Comparison of ENCODE assay signal across 9 cellular contexts in the genomic region with DNA sequence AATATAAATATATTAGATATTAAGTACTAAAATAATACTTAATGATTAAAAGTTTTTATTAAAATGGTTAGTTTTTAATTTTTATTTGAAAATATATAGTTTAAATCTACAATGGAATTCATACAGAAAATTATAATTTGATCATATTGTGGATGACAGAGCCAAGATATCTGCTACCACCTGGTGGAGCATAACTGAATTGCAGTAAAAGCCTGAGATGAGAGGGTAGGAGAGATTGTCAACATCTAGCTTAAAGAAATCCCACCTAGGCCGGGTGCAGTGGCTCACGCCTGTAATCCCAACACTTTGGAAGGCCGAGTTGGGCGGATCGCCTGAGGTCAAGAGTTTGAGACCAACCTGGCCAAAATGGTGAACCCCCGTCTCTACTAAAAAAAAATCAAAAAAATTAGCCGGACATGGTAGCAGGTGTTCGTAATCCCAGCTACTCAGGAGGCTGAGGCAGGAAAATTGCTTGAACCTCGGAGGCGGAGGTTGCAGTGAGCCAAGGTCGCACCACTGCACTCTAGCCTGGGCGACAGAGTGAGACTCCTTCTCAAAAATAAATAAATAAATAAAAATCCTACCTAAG. TPM values are rescaled to one million over a fixed set of nuclear protein-coding genes. Genes with fewer than 3 reads are reported as not detected.
A peak's percentile ranks its signal among the peaks of the same experiment; 100 is the strongest.
DNase-seq lines count a peak whose midpoint lies in the region; ATAC-seq and TF ChIP-seq lines count a peak whose summit lies in the region.
"Had no signal": no experiment of that assay in that cellular context is flagged by ENCODE, and none has a peak within 500 bp of the region (broad histone marks: within the 10 kb centered on the region; RNA-seq: fewer than 3 reads in every experiment).

No MANE protein-coding gene starts in this region.

- CTCF ChIA-PET in T-cell (lab: Charles Lee), result interaction anchor here (0.6 to 2.5 kb wide), 5 partner anchors 14 to 220 kb away, joined by 3 to 45 read pairs (median 3); no protein-coding TSS in a partner anchor

- H3K4me1 Mint-ChIP-seq in CD14-positive monocyte (peaks cover 16% of the 10 kb centered on the region), T-cell (peaks cover 0 to 17% (median 12%) of the 10 kb centered on the region in 3 donors)

- POLR2A ChIA-PET in T-cell (lab: Charles Lee), result interaction anchor here (0.5 to 1.0 kb wide), 2 partner anchors 109 to 198 kb away, joined by 3 read pairs; no protein-coding TSS in a partner anchor

- H3K4me3 ChIP-seq in H7 (ENCODE audit: insufficient read depth, low read depth, low read length), result no peak overlapping the region
- H3K4me3 ChIP-seq in fibroblast of lung (replicated peaks in 1 of 4; ENCODE audit: control extremely low read depth in 1 of 4, insufficient read depth in 1 of 4, low read depth in 3 of 4, low read length in 4 of 4), result no peak overlapping the region
- no peak overlapping the region for H3K4me3 ChIP-seq in uterus

- TF ChIP-seq POLR2A in uterus (IDR thresholded peaks at IDR 0.05), result no peak

- H2AFZ ChIP-seq in fibroblast of lung (ENCODE audit: low read length), result no peak overlapping the region

- H3K27ac ChIP-seq in fibroblast of lung (ENCODE audit: insufficient read depth, low read length) (no peak overlapping the region), uterus (no peak overlapping the region)

- H3K9me3 Mint-ChIP-seq in CD14-positive monocyte (no peaks in the 10 kb centered on the region), T-cell (peaks cover 0 to 4% (median 0%) of the 10 kb centered on the region in 3 donors)
- H3K9me3 Mint-ChIP-seq: IgD-negative memory B cell had no signal

- no peak overlapping the region for H3K27ac Mint-ChIP-seq in CD14-positive monocyte
- H3K27ac Mint-ChIP-seq in T-cell, result no peak overlapping the region
- H3K27ac Mint-ChIP-seq: IgD-negative memory B cell had no signal

- H3K27me3 Mint-ChIP-seq in CD14-positive monocyte (ENCODE audit: low read depth in 3 of 3) (no peaks in the 10 kb centered on the region), T-cell (peaks cover 0 to 4% of the 10 kb centered on the region in 2 donors)
- H3K27me3 Mint-ChIP-seq: IgD-negative memory B cell had no signal

- no peaks in the 10 kb centered on the region for H4K20me1 ChIP-seq in fibroblast of lung (ENCODE audit: control insufficient read depth, extremely low read depth, insufficient read depth, low read length)

- H3K79me2 ChIP-seq in fibroblast of lung (ENCODE audit: control insufficient read depth, insufficient read depth, low read length), result no peaks in the 10 kb centered on the region

- DNase-seq in CD14-positive monocyte (ENCODE audit: low spot score) (no peak), H7 (peak; percentile 69), T-cell (peak in 23 of 34 experiments; percentile 7 to 46 (median 21)), fibroblast of lung (ENCODE audit: low read depth in 2 of 2) (peak in 1 of 2 donors; percentile 42), uterus (no peak)
- peak; percentile 54 for DNase-seq in stimulated activated CD8-positive, alpha-beta memory T cell treated with anti-CD3 and anti-CD28 coated beads, Interleukin-4, amount 100 ng/mL, for 48 hours

- no peak overlapping the region for H3K9ac ChIP-seq in fibroblast of lung (ENCODE audit: insufficient read depth, low read length)

- peak in 1 of 4 experiments; percentile 40 for ATAC-seq in T-cell (replicated peaks in 1 of 4)
- ATAC-seq in GM19324 (IDR thresholded peaks at IDR 0.05; ENCODE audit: low FRiP score, unreplicated experiment), result no peak
- ATAC-seq in GM18519 (IDR thresholded peaks at IDR 0.05; ENCODE audit: low FRiP score, unreplicated experiment), result no peak

- no peak overlapping the region for H3K4me2 ChIP-seq in fibroblast of lung (ENCODE audit: extremely low read depth, insufficient read depth, low read length)

- H3K27me3 ChIP-seq in H7 (ENCODE audit: control insufficient read depth, insufficient read depth, low read length) (no peaks in the 10 kb centered on the region), fibroblast of lung (ENCODE audit: control insufficient read depth, insufficient read depth, low read length) (no peaks in the 10 kb centered on the region), uterus (no peaks in the 10 kb centered on the region)

- peak; percentile 83 for TF ChIP-seq CTCF in CD14-positive monocyte (IDR thresholded peaks at IDR 0.05)
- TF ChIP-seq CTCF in fibroblast of lung (conservative IDR thresholded peaks at IDR 0.05 in 1 of 2, IDR thresholded peaks at IDR 0.05 in 1 of 2; ENCODE audit: low read depth in 1 of 2, low read length in 2 of 2), result peak; percentile 44 to 65
- TF ChIP-seq CTCF in uterus (IDR thresholded peaks at IDR 0.05), result no peak

- H3K9me3 ChIP-seq in fibroblast of lung (ENCODE audit: control insufficient read depth, insufficient read depth, low read depth, low read length), result no peaks in the 10 kb centered on the region
- peaks cover 0 to 3% of the 10 kb centered on the region in 2 donors for H3K9me3 ChIP-seq in uterus

- intact Hi-C loops in CD14-positive monocyte (cut with micrococcal nuclease) (loop anchor here (5.0 to 10.0 kb wide), 5 partner anchors 65 to 753 kb away; partner anchors contain the start of gene POLQ (in 1 of the 2)), uterus (cut with DNase I; ENCODE audit: low total_unique reads) (no loop called here)

- H3K4me1 ChIP-seq in fibroblast of lung (ENCODE audit: control insufficient read depth, extremely low read depth, insufficient read depth, low read length) (no peaks in the 10 kb centered on the region), uterus (no peaks in the 10 kb centered on the region)

- H3K36me3 Mint-ChIP-seq in CD14-positive monocyte (no peaks in the 10 kb centered on the region), T-cell (no peaks in the 10 kb centered on the region)

- no peak overlapping the region for H3K4me3 Mint-ChIP-seq in CD14-positive monocyte
- H3K4me3 Mint-ChIP-seq in T-cell, result no peak overlapping the region
- H3K4me3 Mint-ChIP-seq: IgD-negative memory B cell had no signal

- H3K36me3 ChIP-seq in H7 (replicated peaks; ENCODE audit: control insufficient read depth, insufficient read depth, low read length) (no peaks in the 10 kb centered on the region), fibroblast of lung (ENCODE audit: control insufficient read depth, insufficient read depth, low read length) (no peaks in the 10 kb centered on the region), uterus (no peaks in the 10 kb centered on the region)

RNA-seq across cellular contexts. Expression of gene CSTA, which starts 25.1 kb away (rescaled TPM):
- polyA plus RNA-seq in CD14-positive monocyte, result 100 to 1,000 TPM; 515 to 582 TPM
- total RNA-seq in H7 (2014; rRNA removed; shearing (Covaris generic)), result not detected in 2 replicates
- total RNA-seq in T-cell, result not detected
- 7.9 and 16.2 TPM in 2 replicates for total RNA-seq in fibroblast of lung
- 0.61 and 1.1 TPM in 2 replicates for polyA plus RNA-seq in fibroblast of lung
- 0.70 and 1.9 TPM in 2 replicates for polyA plus RNA-seq in fibroblast of lung (2012)
- not detected in 2 replicates for polyA minus RNA-seq in fibroblast of lung (ENCODE audit: low replicate concordance)
- total RNA-seq in uterus, result 1 to 10 TPM in 2 of 4 donors, not detected in 2; 1.4 to 1.5 TPM
- polyA plus RNA-seq: IgD-negative memory B cell had no signal

Comparison
In these comparisons a context has a peak if more than half of its experiments do, and no peak if none do; other contexts are left out.
1. DNase-seq: peak in H7 (single experiment), T-cell (23 of 34) and stimulated activated CD8-positive, alpha-beta memory T cell treated with anti-CD3 and anti-CD28 coated beads, Interleukin-4, amount 100 ng/mL, for 48 hours (single experiment); none in CD14-positive monocyte (single experiment) and uterus (0 of 2).
2. CTCF ChIP-seq: peak in CD14-positive monocyte (single experiment) and fibroblast of lung (2 of 2); none in uterus (0 of 4).